In the genomic region with DNA sequence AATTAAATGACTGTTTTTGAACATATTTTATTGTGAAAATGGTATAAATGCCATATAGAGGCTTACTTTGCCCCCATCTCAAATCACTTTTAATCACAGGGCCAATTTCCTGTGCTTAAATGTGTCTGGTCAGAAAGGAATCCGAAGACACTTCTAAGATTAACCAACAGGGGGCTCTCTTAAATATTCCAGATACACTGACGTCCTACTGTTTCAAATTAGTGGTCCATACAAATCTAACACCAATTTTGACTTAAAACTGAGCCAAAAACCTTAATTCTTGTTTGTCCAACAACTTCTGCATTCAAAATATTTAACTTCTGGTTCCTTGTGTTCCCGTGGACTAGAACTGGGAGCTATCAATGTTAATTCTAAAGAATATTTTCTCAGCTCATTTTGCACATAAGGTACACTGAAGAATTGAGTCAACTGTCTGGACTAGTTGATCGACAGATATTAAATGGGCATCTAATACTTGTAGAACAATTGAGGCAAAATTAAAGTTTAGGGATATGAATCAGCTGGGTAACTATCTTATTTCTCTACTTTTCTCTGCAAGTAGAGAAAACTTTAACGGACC, we compare ENCODE assay signal across 9 cellular contexts.
DNase-seq lines count a peak whose midpoint lies in the region; ATAC-seq, FAIRE-seq and TF ChIP-seq lines count a peak whose summit lies in the region.
"Had no signal": no experiment of that assay in that cellular context is flagged by ENCODE, and none has a peak within 500 bp of the region (broad histone marks: within the 10 kb centered on the region; RNA-seq: fewer than 3 reads in every experiment).

No MANE protein-coding gene starts in this region.

- no peaks in the 10 kb centered on the region for H3K36me3 Mint-ChIP-seq in astrocyte (ENCODE audit: low read depth, unreplicated experiment)

- H3K27ac Mint-ChIP-seq in astrocyte (ENCODE audit: unreplicated experiment): no peak overlapping the region

- peak; percentile 66 for TF ChIP-seq CTCF in cardiac muscle cell (IDR thresholded peaks at IDR 0.05; ENCODE audit: low read depth, low read length)
- TF ChIP-seq CTCF in KMS-11 (conservative IDR thresholded peaks at IDR 0.05; ENCODE audit: low read depth, low read length): peak; percentile 53
- peak; percentile 63 for TF ChIP-seq CTCF in astrocyte (IDR thresholded peaks at IDR 0.05; ENCODE audit: insufficient read depth, low read depth, low read length)
- TF ChIP-seq CTCF in kidney epithelial cell (IDR thresholded peaks at IDR 0.05; ENCODE audit: insufficient read depth, low read length, poor library complexity, severe bottlenecking): peak; percentile 52

- H3K27ac ChIP-seq in cardiac muscle cell: no peak overlapping the region
- H3K27ac ChIP-seq in KMS-11: no peak overlapping the region
- H3K27ac ChIP-seq in astrocyte (ENCODE audit: low read depth, low read length): no peak overlapping the region
- H3K27ac ChIP-seq: epithelial cell of prostate had no signal

- H3K4me2 ChIP-seq in KMS-11 (no peak overlapping the region), astrocyte (ENCODE audit: low read length) (no peak overlapping the region)

- H4K20me1 ChIP-seq in KMS-11 (ENCODE audit: insufficient read depth) (no peaks in the 10 kb centered on the region), astrocyte (ENCODE audit: insufficient read depth, low read length) (no peaks in the 10 kb centered on the region)

- no peak overlapping the region for H3K9ac ChIP-seq in KMS-11
- H3K9ac ChIP-seq in astrocyte (ENCODE audit: low read length): no peak overlapping the region

- intact Hi-C loops in left ventricle myocardium superior (cut with micrococcal nuclease): no loop called here

- H3K27me3 Mint-ChIP-seq in astrocyte (ENCODE audit: low read depth, unreplicated experiment): peaks cover 2% of the 10 kb centered on the region

- ATAC-seq in left ventricle myocardium superior: no peak

- H3K9me3 Mint-ChIP-seq in astrocyte (ENCODE audit: unreplicated experiment): no peaks in the 10 kb centered on the region

- no peaks in the 10 kb centered on the region for H3K4me1 Mint-ChIP-seq in astrocyte (ENCODE audit: low read depth, unreplicated experiment)

- FAIRE-seq in astrocyte (lab: Jason Lieb, UNC): no peak

- H3K27me3 ChIP-seq in cardiac muscle cell: no peaks in the 10 kb centered on the region
- H3K27me3 ChIP-seq in KMS-11 (ENCODE audit: insufficient read depth, low read depth): no peaks in the 10 kb centered on the region
- H3K27me3 ChIP-seq in astrocyte (ENCODE audit: insufficient read depth, low read length): no peaks in the 10 kb centered on the region
- no peaks in the 10 kb centered on the region for H3K27me3 ChIP-seq in kidney epithelial cell (ENCODE audit: control insufficient read depth, insufficient read depth, low read length)

- H2AFZ ChIP-seq in KMS-11 (ENCODE audit: low read depth) (no peak overlapping the region), astrocyte (ENCODE audit: low read depth, low read length) (no peak overlapping the region)

- H3K4me3 ChIP-seq in cardiac muscle cell (no peak overlapping the region), KMS-11 (IDR thresholded peaks at IDR 0.05; ENCODE audit: insufficient read depth, low read depth, low read length) (no peak overlapping the region), astrocyte (ENCODE audit: insufficient read depth, low read depth, low read length) (no peak overlapping the region), kidney epithelial cell (ENCODE audit: low read depth, low read length) (no peak overlapping the region)

- peak; percentile 57 to 68 for DNase-seq in cardiac muscle cell (ENCODE audit: low read depth in 1 of 2, low spot score in 1 of 2)
- DNase-seq in left ventricle myocardium superior: no peak
- DNase-seq in astrocyte (ENCODE audit: low read depth): peak; percentile 22
- DNase-seq in kidney epithelial cell (ENCODE audit: low read depth): peak; percentile 4
- no peak for DNase-seq in activated gamma-delta T cell (lab: John Stamatoyannopoulos, UW)
- no peak for DNase-seq in UCSD-AML1 (lab: John Stamatoyannopoulos, UW; ENCODE audit: unreplicated experiment)
- DNase-seq in stimulated activated CD4-positive, alpha-beta T cell treated with anti-CD3 and anti-CD28 coated beads, Interleukin-15, amount 100 ng/mL, for 24 hours: no peak

- H3K36me3 ChIP-seq in cardiac muscle cell (no peaks in the 10 kb centered on the region), KMS-11 (ENCODE audit: insufficient read depth) (no peaks in the 10 kb centered on the region), astrocyte (ENCODE audit: insufficient read depth, low read length) (no peaks in the 10 kb centered on the region), kidney epithelial cell (ENCODE audit: control insufficient read depth, insufficient read depth, low read length) (no peaks in the 10 kb centered on the region)

- H3K4me1 ChIP-seq in cardiac muscle cell (ENCODE audit: low read depth) (peaks cover 11% of the 10 kb centered on the region), KMS-11 (ENCODE audit: low read depth, poor library complexity, severe bottlenecking) (no peaks in the 10 kb centered on the region), astrocyte (ENCODE audit: insufficient read depth, low read length) (no peaks in the 10 kb centered on the region)

- no peak overlapping the region for H3K4me3 Mint-ChIP-seq in astrocyte (ENCODE audit: unreplicated experiment)

- H3K79me2 ChIP-seq in KMS-11 (ENCODE audit: insufficient read depth, low read depth): no peaks in the 10 kb centered on the region
- no peaks in the 10 kb centered on the region for H3K79me2 ChIP-seq in astrocyte (ENCODE audit: insufficient read depth, low read length)

- no peaks in the 10 kb centered on the region for H3K9me3 ChIP-seq in cardiac muscle cell (ENCODE audit: low read depth)
- no peaks in the 10 kb centered on the region for H3K9me3 ChIP-seq in astrocyte (ENCODE audit: insufficient read depth, low read depth, low read length)

Comparison
In these comparisons a context has a peak if more than half of its experiments do, and no peak if none do; other contexts are left out.
1. DNase-seq: peak in cardiac muscle cell (2 of 2), astrocyte (single experiment) and kidney epithelial cell (single experiment); none in left ventricle myocardium superior (single experiment), activated gamma-delta T cell (single experiment), UCSD-AML1 (single experiment) and stimulated activated CD4-positive, alpha-beta T cell treated with anti-CD3 and anti-CD28 coated beads, Interleukin-15, amount 100 ng/mL, for 24 hours (single experiment).
2. Peak in every context shown above with its lines, with median percentiles within 50 percentile points of each other: CTCF ChIP-seq.